In genomic region chr1:213325482-213325881, GRCh38 we compare ENCODE assay signal across 26 cellular contexts.
"Had no signal": no experiment of that assay in that cellular context is flagged by ENCODE, and none has a peak within 500 bp of the region (broad histone marks: within the 10 kb centered on the region; RNA-seq: fewer than 3 reads in every experiment).

No MANE protein-coding gene starts in this region.

- DNase-seq: activated CD4-positive, alpha-beta T cell treated with anti-CD3 and anti-CD28 coated beads, Interleukin-2, amount 10 ng/mL, durations not matched to agents 24 days and 14 days; activated CD8-positive, alpha-beta T cell treated with anti-CD3 and anti-CD28 coated beads, Interleukin-2, amount 10 ng/mL, durations not matched to agents 7 days and 5 days; activated gamma-delta T cell; activated naive CD4-positive, alpha-beta T cell treated with anti-CD3 and anti-CD28 coated beads, Interleukin-2, amount 50 U/mL, for 16 hours; aorta; central memory CD4-positive, alpha-beta T cell; esophagus squamous epithelium; gastrocnemius medialis; head of caudate nucleus; hypothalamus; left ventricle myocardium superior; occipital lobe; posterior cingulate gyrus; right lobe of liver; stimulated activated CD4-positive, alpha-beta T cell treated with anti-CD3 and anti-CD28 coated beads, Interleukin-1b, Interleukin-23, amount 100 ng/mL, for 48 hours; stimulated activated naive CD8-positive, alpha-beta T cell treated with anti-CD3 and anti-CD28 coated beads, Interleukin-15, amount 100 ng/mL, for 72 hours; T-helper 17 cell; trophoblast cell; uterus had no signal

- H3K4me3 ChIP-seq: esophagus squamous epithelium, gastrocnemius medialis, right lobe of liver, skin epidermis, suprapubic skin, uterus had no signal

- H3K27ac ChIP-seq: esophagus squamous epithelium, gastrocnemius medialis, right lobe of liver, suprapubic skin, uterus had no signal

- ATAC-seq: activated CD4-positive, CD25-positive, alpha-beta regulatory T cell treated with anti-CD3 and anti-CD28 coated beads, Interleukin-2, amount 50 U/mL, for 24 hours; activated CD8-positive, alpha-beta T cell treated with anti-CD3 and anti-CD28 coated beads, Interleukin-2, amount 10 ng/mL, durations not matched to agents 7 days and 5 days; gastrocnemius medialis; left ventricle myocardium superior; right lobe of liver; stimulated activated naive CD8-positive, alpha-beta T cell treated with anti-CD3 and anti-CD28 coated beads, Interleukin-15, amount 100 ng/mL, for 72 hours; T-helper 17 cell had no signal

- H3K9me3 ChIP-seq: esophagus squamous epithelium, gastrocnemius medialis, right lobe of liver, suprapubic skin, uterus had no signal

- H3K27me3 ChIP-seq: esophagus squamous epithelium, gastrocnemius medialis, right lobe of liver, suprapubic skin, uterus had no signal

- H3K4me1 ChIP-seq: esophagus squamous epithelium, gastrocnemius medialis, uterus had no signal

- H3K36me3 ChIP-seq: esophagus squamous epithelium, gastrocnemius medialis, right lobe of liver, suprapubic skin, uterus had no signal

- H3K27me3 Mint-ChIP-seq: stimulated activated naive CD8-positive, alpha-beta T cell treated with anti-CD3 and anti-CD28 coated beads, Interleukin-15, amount 100 ng/mL, for 72 hours had no signal

- H3K9me3 Mint-ChIP-seq: activated CD4-positive, alpha-beta T cell treated with anti-CD3 and anti-CD28 coated beads, Interleukin-2, amount 10 ng/mL, durations not matched to agents 24 days and 14 days; activated T-helper 1 cell treated with anti-CD3 and anti-CD28 coated beads, Interleukin-12 subunit alpha, Interleukin-12 subunit beta, Interleukin-2, Interleukin-4 antibody, amounts not matched to agents 30 ng/mL and 10 ng/mL and 1 ng/mL, durations not matched to agents 14 hours and 24 hours and 36 hours; endodermal cell; nephron; stimulated activated naive CD8-positive, alpha-beta T cell treated with anti-CD3 and anti-CD28 coated beads, Interleukin-15, amount 100 ng/mL, for 72 hours had no signal

- H3K4me3 Mint-ChIP-seq: activated CD4-positive, alpha-beta T cell treated with anti-CD3 and anti-CD28 coated beads, Interleukin-2, amount 10 ng/mL, durations not matched to agents 24 days and 14 days; activated CD8-positive, alpha-beta T cell treated with anti-CD3 and anti-CD28 coated beads, Interleukin-2, amount 10 ng/mL, durations not matched to agents 7 days and 5 days; activated T-helper 1 cell treated with anti-CD3 and anti-CD28 coated beads, Interleukin-12 subunit alpha, Interleukin-12 subunit beta, Interleukin-2, Interleukin-4 antibody, amounts not matched to agents 30 ng/mL and 10 ng/mL and 1 ng/mL, durations not matched to agents 14 hours and 24 hours and 36 hours; endodermal cell; nephron; stimulated activated naive CD8-positive, alpha-beta T cell treated with anti-CD3 and anti-CD28 coated beads, Interleukin-15, amount 100 ng/mL, for 72 hours; T-helper 17 cell had no signal

- H3K4me1 Mint-ChIP-seq: activated CD4-positive, alpha-beta T cell treated with anti-CD3 and anti-CD28 coated beads, Interleukin-2, amount 10 ng/mL, durations not matched to agents 24 days and 14 days; nephron; stimulated activated naive CD8-positive, alpha-beta T cell treated with anti-CD3 and anti-CD28 coated beads, Interleukin-15, amount 100 ng/mL, for 72 hours; T-helper 17 cell had no signal

- FAIRE-seq: islet of Langerhans had no signal

- H3K27ac Mint-ChIP-seq: activated CD4-positive, alpha-beta T cell treated with anti-CD3 and anti-CD28 coated beads, Interleukin-2, amount 10 ng/mL, durations not matched to agents 24 days and 14 days; activated CD8-positive, alpha-beta T cell treated with anti-CD3 and anti-CD28 coated beads, Interleukin-2, amount 10 ng/mL, durations not matched to agents 7 days and 5 days; activated T-helper 1 cell treated with anti-CD3 and anti-CD28 coated beads, Interleukin-12 subunit alpha, Interleukin-12 subunit beta, Interleukin-2, Interleukin-4 antibody, amounts not matched to agents 30 ng/mL and 10 ng/mL and 1 ng/mL, durations not matched to agents 14 hours and 24 hours and 36 hours; endodermal cell; nephron; stimulated activated naive CD8-positive, alpha-beta T cell treated with anti-CD3 and anti-CD28 coated beads, Interleukin-15, amount 100 ng/mL, for 72 hours; T-helper 17 cell had no signal
